9 cellular contexts compared by ENCODE assay signal in the genomic region with DNA sequence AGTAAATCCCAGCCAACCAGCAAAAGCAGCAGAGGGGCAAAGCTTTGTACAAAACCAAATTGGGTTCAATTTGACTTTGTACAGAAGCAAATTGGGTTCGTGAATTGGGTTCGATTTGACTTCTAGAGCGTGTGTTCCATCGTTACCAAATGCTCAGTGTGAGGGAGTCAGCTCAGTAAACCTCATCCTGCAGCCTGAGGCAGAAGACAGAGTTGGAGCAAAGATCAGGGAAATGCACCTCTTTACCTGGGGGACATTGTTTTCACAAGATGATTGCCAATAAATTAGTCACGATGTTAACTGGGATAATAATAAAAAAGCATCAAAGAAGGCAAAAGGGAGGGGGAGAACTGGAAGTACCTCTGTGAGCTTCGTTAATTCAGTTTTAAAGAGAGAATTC. TPM values are rescaled to one million over a fixed set of nuclear protein-coding genes. Genes with fewer than 3 reads are reported as not detected.
DNase-seq lines count a peak whose midpoint lies in the region; ATAC-seq and TF ChIP-seq lines count a peak whose summit lies in the region.
"Had no signal": no experiment of that assay in that cellular context is flagged by ENCODE, and none has a peak within 500 bp of the region (broad histone marks: within the 10 kb centered on the region; RNA-seq: fewer than 3 reads in every experiment).

No MANE protein-coding gene starts in this region.

- ATAC-seq in PC-3 (peak; percentile 47), esophagus mucosa (no peak), GM19452 (IDR thresholded peaks at IDR 0.05; ENCODE audit: unreplicated experiment) (no peak), HG02678 (IDR thresholded peaks at IDR 0.05; ENCODE audit: unreplicated experiment) (no peak)

- H3K27me3 ChIP-seq in BJ (ENCODE audit: control insufficient read depth, insufficient read depth, low read length): peaks cover 4% of the 10 kb centered on the region; the same call in 1 of the 2 replicates
- H3K27me3 ChIP-seq in PC-3 (ENCODE audit: low read length): no peaks in the 10 kb centered on the region
- no peaks in the 10 kb centered on the region for H3K27me3 ChIP-seq in osteoblast (ENCODE audit: insufficient read depth, low read length)

- POLR2A ChIA-PET in BJ (lab: Charles Lee) (no interaction called here), PC-3 (lab: Charles Lee; ENCODE audit: unreplicated experiment) (interaction anchor here (0.6 kb wide), 1 partner anchor 60 kb away, joined by 5 read pairs; no protein-coding TSS in a partner anchor)

- H3K27ac ChIP-seq in PC-3 (ENCODE audit: low read length) (peak overlapping the region; percentile 66), epithelial cell of prostate (peak overlapping the region; percentile 69), osteoblast (ENCODE audit: low read depth, low read length) (peak overlapping the region; percentile 24)

- H3K9me3 ChIP-seq in PC-3 (ENCODE audit: low read length): no peaks in the 10 kb centered on the region
- H3K9me3 ChIP-seq in osteoblast (ENCODE audit: low read depth, low read length): no peaks in the 10 kb centered on the region

- H3K36me3 ChIP-seq in BJ (ENCODE audit: control insufficient read depth, insufficient read depth, low read length): peaks cover 2% of the 10 kb centered on the region; the same call in 1 of the 2 replicates
- no peaks in the 10 kb centered on the region for H3K36me3 ChIP-seq in PC-3 (ENCODE audit: low read depth, low read length)
- no peaks in the 10 kb centered on the region for H3K36me3 ChIP-seq in osteoblast (ENCODE audit: insufficient read depth, low read length)

- no peak for DNase-seq in BJ (ENCODE audit: low read depth)
- peak; percentile 59 for DNase-seq in PC-3
- DNase-seq in epithelial cell of prostate (ENCODE audit: low read depth, low spot score): no peak
- DNase-seq in osteoblast (ENCODE audit: insufficient read length, low spot score, missing footprints): no peak
- no peak for DNase-seq in stimulated activated CD4-positive, alpha-beta T cell treated with anti-CD3 and anti-CD28 coated beads, Interleukin-1b, Interleukin-23, amount 100 ng/mL, for 48 hours
- DNase-seq: activated effector memory CD4-positive, alpha-beta T cell treated with anti-CD3 and anti-CD28 coated beads, Interleukin-2, amount 50 U/mL, for 16 hours had no signal

- BruUV-seq in PC-3 (replicated peaks; lab: Mats Ljungman, UMichigan): TSS peak; percentile 34

- H3K9me2 ChIP-seq in PC-3 (replicated peaks; ENCODE audit: low read length): no peaks in the 10 kb centered on the region

- no peaks in the 10 kb centered on the region for H3F3A ChIP-seq in PC-3 (ENCODE audit: low read length, unreplicated experiment)

- intact Hi-C loops in PC-3 (cut with micrococcal nuclease): loop anchor here (2.0 to 5.0 kb wide), 2 partner anchors 59 to 103 kb away; no protein-coding TSS in a partner anchor

- H3K4me2 ChIP-seq in PC-3 (ENCODE audit: low read length) (peak overlapping the region; percentile 91), osteoblast (ENCODE audit: insufficient read depth, low read length) (peak overlapping the region; percentile 92)

- H2AFZ ChIP-seq in PC-3 (ENCODE audit: low read length) (no peak overlapping the region; the same call in 1 of the 2 replicates), osteoblast (ENCODE audit: low read length) (peak overlapping the region; percentile 91)

- peak overlapping the region; percentile 78 for H3K9ac ChIP-seq in PC-3 (ENCODE audit: low read length)

- H3K4me1 ChIP-seq in PC-3 (ENCODE audit: insufficient read depth, low read length) (peaks cover 24% of the 10 kb centered on the region; the same call in 1 of the 2 replicates), osteoblast (ENCODE audit: insufficient read depth, low read length) (peaks cover 28% of the 10 kb centered on the region)

- TF ChIP-seq CTCF in BJ (IDR thresholded peaks at IDR 0.05; ENCODE audit: insufficient read depth, low read depth, low read length): no peak
- TF ChIP-seq CTCF in PC-3 (conservative IDR thresholded peaks at IDR 0.05; ENCODE audit: low read depth, low read length): no peak
- no peak for TF ChIP-seq CTCF in osteoblast (IDR thresholded peaks at IDR 0.05; ENCODE audit: extremely low read depth, low read depth, low read length)

- CTCF ChIA-PET in BJ (lab: Yijun Ruan, JAX): interaction anchor here (1.7 kb wide), 1 partner anchor 338 kb away, joined by 5 read pairs; no protein-coding TSS in a partner anchor
- CTCF ChIA-PET in PC-3 (lab: Charles Lee): interaction anchor here (0.7 kb wide), 1 partner anchor 104 kb away, joined by 3 read pairs; no protein-coding TSS in a partner anchor

- H4K20me1 ChIP-seq in PC-3 (ENCODE audit: low read length) (no peaks in the 10 kb centered on the region), osteoblast (ENCODE audit: insufficient read depth, low read length) (peaks cover 3% of the 10 kb centered on the region)

- H3K79me2 ChIP-seq in PC-3 (ENCODE audit: low read length) (peaks cover 73% of the 10 kb centered on the region), osteoblast (ENCODE audit: insufficient read depth, low read length) (no peaks in the 10 kb centered on the region)

- peak overlapping the region; percentile 18; the same call in 1 of the 2 replicates for H3K4me3 ChIP-seq in BJ (ENCODE audit: low read depth, low read length)
- H3K4me3 ChIP-seq in PC-3 (ENCODE audit: low read length): peak overlapping the region; percentile 94
- peak overlapping the region; percentile 69 for H3K4me3 ChIP-seq in osteoblast (ENCODE audit: insufficient read depth, low read length)

RNA-seq across cellular contexts. Expression of a gene that starts 1.5 kb away (rescaled TPM):
- 2.5 and 4.9 TPM in 2 replicates for polyA plus RNA-seq in BJ (2011; rRNA removed)
- 1.1 and 1.7 TPM in 2 replicates for polyA minus RNA-seq in BJ (2011; rRNA and poly(A)+ RNA removed)
- total RNA-seq in PC-3 (2014; rRNA removed): 22.9 and 27.9 TPM in 2 replicates
- total RNA-seq in osteoblast: 3.6 and 3.8 TPM in 2 replicates
- total RNA-seq in esophagus mucosa: 1.6 TPM

RNA-seq across cellular contexts. Expression of a gene that starts 55.4 kb away (rescaled TPM):
- 29.1 and 38.7 TPM in 2 replicates for polyA plus RNA-seq in BJ (2011; rRNA removed)
- polyA minus RNA-seq in BJ (2011; rRNA and poly(A)+ RNA removed): 11.8 and 18.4 TPM in 2 replicates
- total RNA-seq in PC-3 (2014; rRNA removed) (18.7 and 19.0 TPM in 2 replicates), osteoblast (13.8 and 15.9 TPM in 2 replicates), esophagus mucosa (21.4 TPM)

Comparison
In these comparisons a context has a peak if more than half of its experiments do, and no peak if none do; other contexts are left out.
1. H3K4me3 ChIP-seq: peak in every context shown above with its lines; median percentile 94 in PC-3; 69 in osteoblast; 18 in BJ.